In genomic region chr2:65299246-65299645, GRCh38 we compare ENCODE assay signal across 9 cellular contexts.
DNase-seq lines count a peak whose midpoint lies in the region; ATAC-seq and TF ChIP-seq lines count a peak whose summit lies in the region.
"Had no signal": no experiment of that assay in that cellular context is flagged by ENCODE, and none has a peak within 500 bp of the region (broad histone marks: within the 10 kb centered on the region; RNA-seq: fewer than 3 reads in every experiment).

No MANE protein-coding gene starts in this region.

- H3K4me3 Mint-ChIP-seq in HFFc6, result peak overlapping the region; percentile 20; the same call in 1 of the 2 replicates
- H3K4me3 Mint-ChIP-seq in activated CD4-positive, alpha-beta memory T cell treated with anti-CD3 and anti-CD28 coated beads, Interleukin-2, amount 10 ng/mL, durations not matched to agents 7 days and 5 days, result no peak overlapping the region

- peaks cover 11% of the 10 kb centered on the region; the same call in 1 of the 2 replicates for H3K36me3 Mint-ChIP-seq in HFFc6 (ENCODE audit: low read depth)
- H3K36me3 Mint-ChIP-seq in activated CD4-positive, alpha-beta memory T cell treated with anti-CD3 and anti-CD28 coated beads, Interleukin-2, amount 10 ng/mL, durations not matched to agents 7 days and 5 days (ENCODE audit: low read depth), result peaks cover 5% of the 10 kb centered on the region

- no peaks in the 10 kb centered on the region for H3K36me3 ChIP-seq in esophagus muscularis mucosa

- DNase-seq in HFFc6 (peak; percentile 33), esophagus muscularis mucosa (ENCODE audit: extremely low spot score) (no peak), NCI-H187 treated with DMSO at 0.1 percent for 48 hours (lab: John Stamatoyannopoulos, UW) (no peak), NCI-H1105 treated with DMSO at 0.1 percent for 48 hours (lab: John Stamatoyannopoulos, UW) (no peak)
- peak; percentile 64 for DNase-seq in activated CD4-positive, alpha-beta memory T cell treated with anti-CD3 and anti-CD28 coated beads, Interleukin-2, amount 10 ng/mL, durations not matched to agents 7 days and 5 days
- peak; percentile 15 to 58 (median 47) for DNase-seq in stimulated activated CD4-positive, alpha-beta T cell treated with anti-CD3 and anti-CD28 coated beads, TNF-alpha, amount 100 ng/mL, for 24 hours (ENCODE audit: low read depth in 3 of 3)
- DNase-seq: NCI-H345 had no signal

- H3K9me3 ChIP-seq in esophagus muscularis mucosa, result no peaks in the 10 kb centered on the region

- POLR2A ChIA-PET in activated CD4-positive, alpha-beta memory T cell treated with anti-CD3 and anti-CD28 coated beads, Interleukin-2, amount 10 ng/mL, durations not matched to agents 7 days and 5 days (lab: Charles Lee), result interaction anchor here (1.2 to 4.8 kb wide), 6 partner anchors 16 to 234 kb away, joined by 3 to 39 read pairs (median 14); partner anchors contain the start of genes ACTR2 and SPRED2

- peak overlapping the region; percentile 95 for H3K27ac Mint-ChIP-seq in HFFc6
- peak overlapping the region; percentile 27 for H3K27ac Mint-ChIP-seq in activated CD4-positive, alpha-beta memory T cell treated with anti-CD3 and anti-CD28 coated beads, Interleukin-2, amount 10 ng/mL, durations not matched to agents 7 days and 5 days

- no peak for TF ChIP-seq EP300 in esophagus muscularis mucosa (IDR thresholded peaks at IDR 0.05)

- 79% methylated on average over 7 of the region's 7 CpGs for WGBS in esophagus muscularis mucosa

- H3K4me1 ChIP-seq in esophagus muscularis mucosa, result peaks cover 34 to 38% (median 35%) of the 10 kb centered on the region in 4 donors

- TF ChIP-seq CTCF in HFFc6 (IDR thresholded peaks at IDR 0.05) (no peak), esophagus muscularis mucosa (IDR thresholded peaks at IDR 0.05) (no peak)

- CTCF ChIA-PET in activated CD4-positive, alpha-beta memory T cell treated with anti-CD3 and anti-CD28 coated beads, Interleukin-2, amount 10 ng/mL, durations not matched to agents 7 days and 5 days (lab: Charles Lee), result interaction anchor here (0.7 to 1.9 kb wide), 2 partner anchors 68 to 262 kb away, joined by 3 to 4 read pairs; no protein-coding TSS in a partner anchor

- TF ChIP-seq POLR2A in esophagus muscularis mucosa (IDR thresholded peaks at IDR 0.05; ENCODE audit: low read depth), result no peak

- intact Hi-C loops in esophagus muscularis mucosa (cut with DNase I), result no loop called here

- H3K4me1 Mint-ChIP-seq in HFFc6 (ENCODE audit: low read depth), result peaks cover 44% of the 10 kb centered on the region
- H3K4me1 Mint-ChIP-seq in activated CD4-positive, alpha-beta memory T cell treated with anti-CD3 and anti-CD28 coated beads, Interleukin-2, amount 10 ng/mL, durations not matched to agents 7 days and 5 days, result peaks cover 52% of the 10 kb centered on the region

- ATAC-seq in GM21367 (IDR thresholded peaks at IDR 0.05; ENCODE audit: unreplicated experiment), result no peak
- ATAC-seq in GM19467 (IDR thresholded peaks at IDR 0.05; ENCODE audit: unreplicated experiment), result no peak

- no peaks in the 10 kb centered on the region for H3K9me3 Mint-ChIP-seq in HFFc6
- no peaks in the 10 kb centered on the region for H3K9me3 Mint-ChIP-seq in activated CD4-positive, alpha-beta memory T cell treated with anti-CD3 and anti-CD28 coated beads, Interleukin-2, amount 10 ng/mL, durations not matched to agents 7 days and 5 days

- no peaks in the 10 kb centered on the region for H3K27me3 ChIP-seq in esophagus muscularis mucosa

- H3K27me3 Mint-ChIP-seq in HFFc6 (ENCODE audit: insufficient read depth), result no peaks in the 10 kb centered on the region; the same call in none of the 2 replicates
- H3K27me3 Mint-ChIP-seq in activated CD4-positive, alpha-beta memory T cell treated with anti-CD3 and anti-CD28 coated beads, Interleukin-2, amount 10 ng/mL, durations not matched to agents 7 days and 5 days, result peaks cover 36% of the 10 kb centered on the region

- H3K4me3 ChIP-seq in esophagus muscularis mucosa, result no peak overlapping the region

- peak overlapping the region; percentile 58 to 78 (median 73) for H3K27ac ChIP-seq in esophagus muscularis mucosa (replicated peaks in 1 of 4)

Comparison
In these comparisons a context has a peak if more than half of its experiments do, and no peak if none do; other contexts are left out.
1. DNase-seq: peak in HFFc6 (single experiment), activated CD4-positive, alpha-beta memory T cell treated with anti-CD3 and anti-CD28 coated beads, Interleukin-2, amount 10 ng/mL, durations not matched to agents 7 days and 5 days (single experiment) and stimulated activated CD4-positive, alpha-beta T cell treated with anti-CD3 and anti-CD28 coated beads, TNF-alpha, amount 100 ng/mL, for 24 hours (3 of 3); none in esophagus muscularis mucosa (single experiment), NCI-H187 treated with DMSO at 0.1 percent for 48 hours (single experiment) and NCI-H1105 treated with DMSO at 0.1 percent for 48 hours (single experiment).